1 cellular context compared by ENCODE assay signal in the genomic region with DNA sequence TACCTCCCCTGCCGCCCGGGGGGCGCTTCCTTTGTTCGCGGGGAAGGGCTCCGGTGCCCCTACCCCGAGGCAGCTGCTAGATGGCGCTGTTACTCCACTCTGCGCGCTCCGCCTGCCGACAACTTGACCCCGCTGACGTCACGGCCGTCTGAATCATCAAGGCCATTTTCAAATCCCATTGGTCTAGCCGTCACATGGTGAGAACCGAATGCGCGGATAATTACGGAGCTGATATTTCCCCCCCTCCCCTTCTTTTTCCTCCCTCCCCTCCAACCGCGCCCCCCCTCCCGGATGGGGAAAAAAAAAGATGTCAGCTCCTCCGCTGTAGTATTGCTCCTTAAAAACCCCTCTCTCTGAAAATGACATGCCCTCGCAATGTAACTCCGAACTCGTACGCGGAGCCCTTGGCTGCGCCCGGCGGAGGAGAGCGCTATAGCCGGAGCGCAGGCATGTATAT.
TF ChIP-seq lines count a peak whose summit lies in the region.

Gene HOXC10, plus strand, starts transcription at position 246 of the 457 bp plus-strand sequence. Its CDS starts 114 bp downstream, at position 360.

TF ChIP-seq in GM12878, 131 proteins besides CTCF, POLR2A, EP300 and RAD21 (continued from another document and continues in another):
- TF ChIP-seq CEBPZ (IDR thresholded peaks at IDR 0.05; ENCODE audit: low read depth, low read length), result no peak
- peak; percentile 55 for TF ChIP-seq SMC3 (IDR thresholded peaks at IDR 0.05; ENCODE audit: borderline replicate concordance, low read length)
- TF ChIP-seq RUNX3 (IDR thresholded peaks at IDR 0.05; ENCODE audit: low read length), result no peak
- TF ChIP-seq ESRRA (IDR thresholded peaks at IDR 0.05; ENCODE audit: low read length), result no peak
- no peak for TF ChIP-seq TAF1 (IDR thresholded peaks at IDR 0.05; ENCODE audit: borderline replicate concordance, low read depth, low read length)
- TF ChIP-seq KAT2A (conservative IDR thresholded peaks at IDR 0.05; ENCODE audit: control insufficient read depth, low read depth, low read length), result no peak
- no peak for TF ChIP-seq TCF7 (IDR thresholded peaks at IDR 0.05; ENCODE audit: borderline replicate concordance)
- no peak for TF ChIP-seq ZNF592 (IDR thresholded peaks at IDR 0.05)
- TF ChIP-seq RCOR1 (conservative IDR thresholded peaks at IDR 0.05; ENCODE audit: low read depth, low read length), result no peak
- TF ChIP-seq SIN3A (IDR thresholded peaks at IDR 0.05; ENCODE audit: low read depth, low read length), result no peak
- TF ChIP-seq BRCA1 (IDR thresholded peaks at IDR 0.05; ENCODE audit: low read depth, low read length), result no peak
- TF ChIP-seq RFX5 (IDR thresholded peaks at IDR 0.05; ENCODE audit: low read depth, low read length), result peak; percentile 75; the same call in 1 of the 2 replicates
- TF ChIP-seq CEBPB (IDR thresholded peaks at IDR 0.05; ENCODE audit: borderline replicate concordance in 1 of 2, low read depth in 2 of 2, low read length in 2 of 2), result no peak
- TF ChIP-seq RBBP5 (conservative IDR thresholded peaks at IDR 0.05), result no peak
- TF ChIP-seq ZNF384 (IDR thresholded peaks at IDR 0.05; ENCODE audit: borderline replicate concordance, low read depth, low read length), result no peak
- TF ChIP-seq, protein P1, sequence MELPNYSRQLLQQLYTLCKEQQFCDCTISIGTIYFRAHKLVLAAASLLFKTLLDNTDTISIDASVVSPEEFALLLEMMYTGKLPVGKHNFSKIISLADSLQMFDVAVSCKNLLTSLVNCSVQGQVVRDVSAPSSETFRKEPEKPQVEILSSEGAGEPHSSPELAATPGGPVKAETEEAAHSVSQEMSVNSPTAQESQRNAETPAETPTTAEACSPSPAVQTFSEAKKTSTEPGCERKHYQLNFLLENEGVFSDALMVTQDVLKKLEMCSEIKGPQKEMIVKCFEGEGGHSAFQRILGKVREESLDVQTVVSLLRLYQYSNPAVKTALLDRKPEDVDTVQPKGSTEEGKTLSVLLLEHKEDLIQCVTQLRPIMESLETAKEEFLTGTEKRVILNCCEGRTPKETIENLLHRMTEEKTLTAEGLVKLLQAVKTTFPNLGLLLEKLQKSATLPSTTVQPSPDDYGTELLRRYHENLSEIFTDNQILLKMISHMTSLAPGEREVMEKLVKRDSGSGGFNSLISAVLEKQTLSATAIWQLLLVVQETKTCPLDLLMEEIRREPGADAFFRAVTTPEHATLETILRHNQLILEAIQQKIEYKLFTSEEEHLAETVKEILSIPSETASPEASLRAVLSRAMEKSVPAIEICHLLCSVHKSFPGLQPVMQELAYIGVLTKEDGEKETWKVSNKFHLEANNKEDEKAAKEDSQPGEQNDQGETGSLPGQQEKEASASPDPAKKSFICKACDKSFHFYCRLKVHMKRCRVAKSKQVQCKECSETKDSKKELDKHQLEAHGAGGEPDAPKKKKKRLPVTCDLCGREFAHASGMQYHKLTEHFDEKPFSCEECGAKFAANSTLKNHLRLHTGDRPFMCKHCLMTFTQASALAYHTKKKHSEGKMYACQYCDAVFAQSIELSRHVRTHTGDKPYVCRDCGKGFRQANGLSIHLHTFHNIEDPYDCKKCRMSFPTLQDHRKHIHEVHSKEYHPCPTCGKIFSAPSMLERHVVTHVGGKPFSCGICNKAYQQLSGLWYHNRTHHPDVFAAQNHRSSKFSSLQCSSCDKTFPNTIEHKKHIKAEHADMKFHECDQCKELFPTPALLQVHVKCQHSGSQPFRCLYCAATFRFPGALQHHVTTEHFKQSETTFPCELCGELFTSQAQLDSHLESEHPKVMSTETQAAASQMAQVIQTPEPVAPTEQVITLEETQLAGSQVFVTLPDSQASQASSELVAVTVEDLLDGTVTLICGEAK (IDR thresholded peaks at IDR 0.05; ENCODE audit: borderline replicate concordance), result no peak
- no peak for TF ChIP-seq ZNF207 (IDR thresholded peaks at IDR 0.05; ENCODE audit: borderline replicate concordance)
- TF ChIP-seq IRF4 (IDR thresholded peaks at IDR 0.05; ENCODE audit: low read depth, low read length), result no peak
- TF ChIP-seq PKNOX1 (IDR thresholded peaks at IDR 0.05), result no peak
- no peak for TF ChIP-seq KLF5 (IDR thresholded peaks at IDR 0.05; ENCODE audit: partially characterized antibody)
- no peak for TF ChIP-seq SMAD1 (IDR thresholded peaks at IDR 0.05; ENCODE audit: low read depth, partially characterized antibody)
- TF ChIP-seq SKIL (IDR thresholded peaks at IDR 0.05; ENCODE audit: low read depth, poor library complexity, severe bottlenecking), result no peak
- no peak for TF ChIP-seq E2F4 (IDR thresholded peaks at IDR 0.05; ENCODE audit: low read depth, low read length)
- TF ChIP-seq ZSCAN29 (IDR thresholded peaks at IDR 0.05), result no peak
- TF ChIP-seq, protein P2, sequence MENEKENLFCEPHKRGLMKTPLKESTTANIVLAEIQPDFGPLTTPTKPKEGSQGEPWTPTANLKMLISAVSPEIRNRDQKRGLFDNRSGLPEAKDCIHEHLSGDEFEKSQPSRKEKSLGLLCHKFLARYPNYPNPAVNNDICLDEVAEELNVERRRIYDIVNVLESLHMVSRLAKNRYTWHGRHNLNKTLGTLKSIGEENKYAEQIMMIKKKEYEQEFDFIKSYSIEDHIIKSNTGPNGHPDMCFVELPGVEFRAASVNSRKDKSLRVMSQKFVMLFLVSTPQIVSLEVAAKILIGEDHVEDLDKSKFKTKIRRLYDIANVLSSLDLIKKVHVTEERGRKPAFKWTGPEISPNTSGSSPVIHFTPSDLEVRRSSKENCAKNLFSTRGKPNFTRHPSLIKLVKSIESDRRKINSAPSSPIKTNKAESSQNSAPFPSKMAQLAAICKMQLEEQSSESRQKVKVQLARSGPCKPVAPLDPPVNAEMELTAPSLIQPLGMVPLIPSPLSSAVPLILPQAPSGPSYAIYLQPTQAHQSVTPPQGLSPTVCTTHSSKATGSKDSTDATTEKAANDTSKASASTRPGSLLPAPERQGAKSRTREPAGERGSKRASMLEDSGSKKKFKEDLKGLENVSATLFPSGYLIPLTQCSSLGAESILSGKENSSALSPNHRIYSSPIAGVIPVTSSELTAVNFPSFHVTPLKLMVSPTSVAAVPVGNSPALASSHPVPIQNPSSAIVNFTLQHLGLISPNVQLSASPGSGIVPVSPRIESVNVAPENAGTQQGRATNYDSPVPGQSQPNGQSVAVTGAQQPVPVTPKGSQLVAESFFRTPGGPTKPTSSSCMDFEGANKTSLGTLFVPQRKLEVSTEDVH (IDR thresholded peaks at IDR 0.05; ENCODE audit: low read depth, partially characterized antibody), result no peak
- peak; percentile 94 for TF ChIP-seq NR2F1 (conservative IDR thresholded peaks at IDR 0.05)
- no peak for TF ChIP-seq BACH1 (IDR thresholded peaks at IDR 0.05; ENCODE audit: borderline replicate concordance)
- TF ChIP-seq POU2F2 (IDR thresholded peaks at IDR 0.05; ENCODE audit: borderline replicate concordance, low read depth, low read length), result no peak
- no peak for TF ChIP-seq STAT1 (conservative IDR thresholded peaks at IDR 0.05)
- TF ChIP-seq SP1 (IDR thresholded peaks at IDR 0.05; ENCODE audit: low read depth, low read length), result no peak
- TF ChIP-seq NFIC (IDR thresholded peaks at IDR 0.05; ENCODE audit: low read depth, low read length), result no peak
- TF ChIP-seq TARDBP (IDR thresholded peaks at IDR 0.05; ENCODE audit: borderline replicate concordance), result no peak
- no peak for TF ChIP-seq MXI1 (IDR thresholded peaks at IDR 0.05; ENCODE audit: low read depth, low read length)
- no peak for TF ChIP-seq ZNF622 (IDR thresholded peaks at IDR 0.05)
- TF ChIP-seq RAD51 (IDR thresholded peaks at IDR 0.05), result peak; percentile 63; the same call in 1 of the 2 replicates
